In the genomic region with DNA sequence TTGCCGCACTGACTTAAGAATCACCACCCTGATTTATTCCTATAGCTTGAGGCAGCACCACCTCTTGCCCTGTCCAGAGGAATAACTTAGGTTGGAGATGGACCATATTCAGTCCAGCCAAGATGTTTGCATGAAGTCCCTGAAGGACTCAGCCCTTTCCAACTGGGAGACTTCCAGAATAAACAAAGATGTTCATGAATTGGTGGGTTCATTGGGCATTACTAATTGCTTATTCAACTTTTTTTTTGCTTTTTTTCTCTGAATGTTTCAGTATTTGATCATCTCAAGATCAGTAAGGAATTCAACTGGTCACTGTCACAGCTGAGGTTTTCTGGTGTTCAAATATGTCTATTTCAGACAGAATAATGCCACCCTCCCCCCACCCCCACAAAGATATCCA, we compare ENCODE assay signal across 25 cellular contexts.
A peak's percentile ranks its signal among the peaks of the same experiment; 100 is the strongest.
DNase-seq lines count a peak whose midpoint lies in the region; ATAC-seq lines count a peak whose summit lies in the region.
"Had no signal": no experiment of that assay in that cellular context is flagged by ENCODE, and none has a peak within 500 bp of the region (broad histone marks: within the 10 kb centered on the region; RNA-seq: fewer than 3 reads in every experiment).

No MANE protein-coding gene starts in this region.

- DNase-seq in GM04503 (ENCODE audit: low read depth), result peak; percentile 52
- DNase-seq in RKO (ENCODE audit: low spot score), result peak; percentile 64
- peak; percentile 62 for DNase-seq in fibroblast of gingiva (ENCODE audit: low read depth)
- DNase-seq in renal cortical epithelial cell (ENCODE audit: low read depth), result peak; percentile 69
- DNase-seq in T-helper 9 cell, result no peak
- no peak for DNase-seq in globus pallidus (ENCODE audit: low spot score)
- no peak for DNase-seq in NCI-H1694 treated with DMSO at 0.1 percent for 48 hours (lab: John Stamatoyannopoulos, UW)
- DNase-seq: activated CD4-positive, alpha-beta T cell treated with anti-CD3 and anti-CD28 coated beads, Interleukin-2, amount 50 U/mL, for 1 hour; activated CD8-positive, alpha-beta memory T cell treated with anti-CD3 and anti-CD28 coated beads, Interleukin-2, amount 50 U/mL, for 48 hours; activated effector memory CD4-positive, alpha-beta T cell treated with anti-CD3 and anti-CD28 coated beads, Interleukin-2, amount 50 U/mL, for 16 hours; adrenal gland; cerebellar nuclear complex; effector memory CD4-positive, alpha-beta T cell; mesendoderm; naive thymus-derived CD8-positive, alpha-beta T cell; NCI-H1092; NCI-H2081 treated with DMSO at 0.1 percent for 48 hours; NCI-H510A treated with DMSO at 0.1 percent for 48 hours; small intestine; stimulated activated CD4-positive, alpha-beta T cell treated with anti-CD3 and anti-CD28 coated beads, Interleukin-4, amount 100 ng/mL, for 24 hours had no signal

- ATAC-seq in GM18907 (IDR thresholded peaks at IDR 0.05; ENCODE audit: unreplicated experiment), result no peak
- ATAC-seq: GM12878; HCT116; K562; naive thymus-derived CD8-positive, alpha-beta T cell; Right ventricle myocardium inferior had no signal

Comparison
In these comparisons a context has a peak if more than half of its experiments do, and no peak if none do; other contexts are left out.
1. DNase-seq: peak in GM04503 (single experiment), RKO (single experiment), fibroblast of gingiva (single experiment) and renal cortical epithelial cell (single experiment); none in T-helper 9 cell (single experiment), globus pallidus (single experiment) and NCI-H1694 treated with DMSO at 0.1 percent for 48 hours (single experiment).